Comparison of ENCODE assay signal across 26 cellular contexts in genomic region chr1:206547104-206547503, GRCh38. TPM values are rescaled to one million over a fixed set of nuclear protein-coding genes. Genes with fewer than 3 reads are reported as not detected.
"Had no signal": no experiment of that assay in that cellular context is flagged by ENCODE, and none has a peak within 500 bp of the region (broad histone marks: within the 10 kb centered on the region; RNA-seq: fewer than 3 reads in every experiment).

No MANE protein-coding gene starts in this region.

- H3K4me1 ChIP-seq: gastrocnemius medialis, prostate gland, vagina had no signal

- DNase-seq: effector CD8-positive, alpha-beta T cell; endodermal cell; foreskin fibroblast; gastrocnemius medialis; head of caudate nucleus; left ventricle myocardium superior; lower lobe of right lung; naive thymus-derived CD8-positive, alpha-beta T cell; nephron progenitor cell; nucleus accumbens; stimulated activated CD4-positive, alpha-beta T cell treated with anti-CD3 and anti-CD28 coated beads, Interleukin-2, amount 100 ng/mL, for 24 hours; stimulated activated CD4-positive, alpha-beta T cell treated with anti-CD3 and anti-CD28 coated beads, Interleukin-4, amount 100 ng/mL, for 24 hours; stimulated activated naive CD4-positive, alpha-beta T cell treated with Interleukin-2 at 50 U/mL for 16 hours; stomach; thyroid gland; trophoblast cell had no signal

- H3K27me3 ChIP-seq: gastrocnemius medialis, right atrium auricular region, stomach, thyroid gland, vagina had no signal

- H3K36me3 ChIP-seq: gastrocnemius medialis, lower lobe of right lung, prostate gland, right atrium auricular region, stomach, thyroid gland, vagina had no signal

- H3K4me2 ChIP-seq: smooth muscle cell had no signal

- FAIRE-seq: keratinocyte had no signal

- H3K4me3 ChIP-seq: gastrocnemius medialis, lower lobe of right lung, prostate gland, right atrium auricular region, smooth muscle cell, stomach, thyroid gland, vagina had no signal

- H3K27ac ChIP-seq: epithelial cell of prostate, gastrocnemius medialis, lower lobe of right lung, prostate gland, right atrium auricular region, stomach, thyroid gland, vagina had no signal

- H3K9me3 ChIP-seq: gastrocnemius medialis, lower lobe of right lung, prostate gland, right atrium auricular region, stomach, thyroid gland, vagina had no signal

- ATAC-seq: esophagus mucosa; gastrocnemius medialis; left ventricle myocardium superior; lower lobe of right lung; naive thymus-derived CD8-positive, alpha-beta T cell; sciatic nerve; stimulated activated effector memory CD8-positive, alpha-beta T cell treated with anti-CD3 and anti-CD28 coated beads, Interleukin-12 subunit alpha, Interleukin-12 subunit beta, amount 100 ng/mL, for 72 hours had no signal

RNA-seq across cellular contexts. Expression of gene RASSF5, which starts 39.8 kb away (rescaled TPM):
- total RNA-seq: osteocyte had no signal
